ENCODE assay signal across 17 cellular contexts in genomic region chr2:105294046-105294445, GRCh38. TPM values are rescaled to one million over a fixed set of nuclear protein-coding genes. Genes with fewer than 3 reads are reported as not detected.
DNase-seq lines count a peak whose midpoint lies in the region; ATAC-seq, FAIRE-seq and TF ChIP-seq lines count a peak whose summit lies in the region.
"Had no signal": no experiment of that assay in that cellular context is flagged by ENCODE, and none has a peak within 500 bp of the region (broad histone marks: within the 10 kb centered on the region; RNA-seq: fewer than 3 reads in every experiment).

No MANE protein-coding gene starts in this region.

- DNase-seq in COLO829 (ENCODE audit: low spot score) (peak; percentile 93), astrocyte (ENCODE audit: low read depth) (no peak), foreskin keratinocyte (peak; percentile 41 to 91), neural crest cell (ENCODE audit: low read depth, low spot score) (no peak), UCSD-AML1 (lab: John Stamatoyannopoulos, UW; ENCODE audit: unreplicated experiment) (no peak), HAP-1 (ENCODE audit: low spot score in 2 of 2) (no peak)
- DNase-seq: 8988T; CD8-positive, alpha-beta memory T cell; DMS 273 treated with DMSO at 0.1 percent for 48 hours; H7; Karpas-422; NCI-H1930 had no signal

- FAIRE-seq in astrocyte (lab: Jason Lieb, UNC): no peak
- FAIRE-seq: RCC 7860 had no signal

- H4K20me1 ChIP-seq in astrocyte (ENCODE audit: insufficient read depth, low read length): no peaks in the 10 kb centered on the region

- H3K4me1 Mint-ChIP-seq in astrocyte (ENCODE audit: low read depth, unreplicated experiment) (peaks cover 37% of the 10 kb centered on the region), neural crest cell (peaks cover 24% of the 10 kb centered on the region)

- no peaks in the 10 kb centered on the region for H3K79me2 ChIP-seq in astrocyte (ENCODE audit: insufficient read depth, low read length)

- no peak overlapping the region for H3K9ac ChIP-seq in astrocyte (ENCODE audit: low read length)
- H3K9ac ChIP-seq: BLaER1 had no signal

- no peak overlapping the region for H3K4me2 ChIP-seq in astrocyte (ENCODE audit: low read length)
- H3K4me2 ChIP-seq: BLaER1 had no signal

- H3K4me3 Mint-ChIP-seq in astrocyte (ENCODE audit: unreplicated experiment) (no peak overlapping the region), neural crest cell (no peak overlapping the region)
- H3K4me3 Mint-ChIP-seq: CD8-positive, alpha-beta memory T cell had no signal

- ATAC-seq in foreskin keratinocyte: peak; percentile 30
- no peak for ATAC-seq in GM18511 (IDR thresholded peaks at IDR 0.05; ENCODE audit: unreplicated experiment)
- ATAC-seq in GM18867 (IDR thresholded peaks at IDR 0.05; ENCODE audit: unreplicated experiment): no peak

- H3K27me3 ChIP-seq in astrocyte (ENCODE audit: insufficient read depth, low read length): no peaks in the 10 kb centered on the region
- H3K27me3 ChIP-seq in foreskin keratinocyte: no peaks in the 10 kb centered on the region
- H3K27me3 ChIP-seq in HAP-1 (ENCODE audit: low read depth): no peaks in the 10 kb centered on the region
- H3K27me3 ChIP-seq: BLaER1 had no signal

- H3K27me3 Mint-ChIP-seq in astrocyte (ENCODE audit: low read depth, unreplicated experiment): no peaks in the 10 kb centered on the region
- H3K27me3 Mint-ChIP-seq in neural crest cell (ENCODE audit: low read depth): no peaks in the 10 kb centered on the region
- H3K27me3 Mint-ChIP-seq: CD8-positive, alpha-beta memory T cell had no signal

- H3K27ac Mint-ChIP-seq in astrocyte (ENCODE audit: unreplicated experiment) (peak overlapping the region; percentile 54), neural crest cell (ENCODE audit: unreplicated experiment) (peak overlapping the region; percentile 66)

- H3K27ac ChIP-seq in astrocyte (ENCODE audit: low read depth, low read length): no peak overlapping the region
- H3K27ac ChIP-seq in foreskin keratinocyte: peak overlapping the region; percentile 24
- H3K27ac ChIP-seq: BLaER1 had no signal

- H3K36me3 Mint-ChIP-seq in astrocyte (ENCODE audit: low read depth, unreplicated experiment) (peaks cover 10% of the 10 kb centered on the region), neural crest cell (ENCODE audit: low read depth) (peaks cover 16% of the 10 kb centered on the region)

- in situ Hi-C loops in HAP-1 (cut with MboI; ENCODE audit: low sequenced_read_pairs): no loop called here

- H3K9me3 ChIP-seq in astrocyte (ENCODE audit: insufficient read depth, low read depth, low read length) (no peaks in the 10 kb centered on the region), HAP-1 (no peaks in the 10 kb centered on the region)
- H3K9me3 ChIP-seq: BLaER1 had no signal

- TF ChIP-seq CTCF in astrocyte (IDR thresholded peaks at IDR 0.05; ENCODE audit: insufficient read depth, low read depth, low read length): no peak
- TF ChIP-seq CTCF in foreskin keratinocyte (conservative IDR thresholded peaks at IDR 0.05): no peak
- no peak for TF ChIP-seq CTCF in neural crest cell (conservative IDR thresholded peaks at IDR 0.05)

- no peaks in the 10 kb centered on the region for H3K4me1 ChIP-seq in astrocyte (ENCODE audit: insufficient read depth, low read length)
- peaks cover 19% of the 10 kb centered on the region for H3K4me1 ChIP-seq in foreskin keratinocyte
- H3K4me1 ChIP-seq in HAP-1: peaks cover 5% of the 10 kb centered on the region; the same call in 1 of the 2 replicates
- H3K4me1 ChIP-seq: BLaER1 had no signal

- H2AFZ ChIP-seq in astrocyte (ENCODE audit: low read depth, low read length): no peak overlapping the region

- H3K36me3 ChIP-seq in astrocyte (ENCODE audit: insufficient read depth, low read length): peaks cover 7% of the 10 kb centered on the region
- H3K36me3 ChIP-seq in HAP-1 (replicated peaks): peaks cover 33% of the 10 kb centered on the region

- H3K9me3 Mint-ChIP-seq in astrocyte (ENCODE audit: unreplicated experiment): no peaks in the 10 kb centered on the region
- H3K9me3 Mint-ChIP-seq in neural crest cell: no peaks in the 10 kb centered on the region
- H3K9me3 Mint-ChIP-seq: CD8-positive, alpha-beta memory T cell had no signal

- no peak overlapping the region for H3K4me3 ChIP-seq in astrocyte (ENCODE audit: insufficient read depth, low read depth, low read length)
- H3K4me3 ChIP-seq in HAP-1: no peak overlapping the region
- H3K4me3 ChIP-seq: BLaER1 had no signal

RNA-seq across cellular contexts. Expression of gene TGFBRAP1, which starts 35.5 kb away (rescaled TPM):
- total RNA-seq in astrocyte: 25.1 and 26.1 TPM in 2 replicates
- total RNA-seq in foreskin keratinocyte: 15.7 and 18.8 TPM in 2 replicates
- 5.8 and 7.4 TPM in 2 replicates for polyA plus RNA-seq in foreskin keratinocyte
- total RNA-seq in neural crest cell: 19.6 and 23.8 TPM in 2 replicates

RNA-seq across cellular contexts. Expression of gene C2orf49, which starts 43.3 kb away (rescaled TPM):
- 21.6 and 22.6 TPM in 2 replicates for total RNA-seq in astrocyte
- total RNA-seq in foreskin keratinocyte: 16.7 and 18.4 TPM in 2 replicates
- 11.1 and 13.2 TPM in 2 replicates for polyA plus RNA-seq in foreskin keratinocyte
- 19.9 and 20.0 TPM in 2 replicates for total RNA-seq in neural crest cell

RNA-seq across cellular contexts. Expression of gene GPR45, which starts 52.5 kb away (rescaled TPM):
- total RNA-seq in astrocyte (0.22 TPM in 1 of 2 replicates, not detected in the other), foreskin keratinocyte (not detected in 2 replicates), neural crest cell (0.30 TPM in 1 of 2 replicates, not detected in the other)
- not detected in 2 replicates for polyA plus RNA-seq in foreskin keratinocyte
- total RNA-seq: CD8-positive, alpha-beta memory T cell; H7; NCI-H460 had no signal
- polyA plus RNA-seq: CD8-positive, alpha-beta memory T cell had no signal

Comparison
In these comparisons a context has a peak if more than half of its experiments do, and no peak if none do; other contexts are left out.
1. DNase-seq: peak in COLO829 (single experiment) and foreskin keratinocyte (2 of 2); none in astrocyte (single experiment), neural crest cell (single experiment), UCSD-AML1 (single experiment) and HAP-1 (0 of 2).